Comparison of ENCODE assay signal across 25 cellular contexts in genomic region chr1:78091886-78092285, GRCh38. TPM values are rescaled to one million over a fixed set of nuclear protein-coding genes. Genes with fewer than 3 reads are reported as not detected.
"Had no signal": no experiment of that assay in that cellular context is flagged by ENCODE, and none has a peak within 500 bp of the region (broad histone marks: within the 10 kb centered on the region; RNA-seq: fewer than 3 reads in every experiment).

No MANE protein-coding gene starts in this region.

- DNase-seq: hippocampal formation; immature natural killer cell; left ventricle myocardium inferior; midbrain; mucosa of descending colon; naive thymus-derived CD4-positive, alpha-beta T cell; pancreas; posterior cingulate gyrus; retina; stimulated activated CD4-positive, alpha-beta T cell treated with anti-CD3 and anti-CD28 coated beads, Interleukin-12 subunit alpha, Interleukin-12 subunit beta, amount 100 ng/mL, for 4 hours; stimulated activated CD4-positive, alpha-beta T cell treated with anti-CD3 and anti-CD28 coated beads, Interleukin-15, amount 100 ng/mL, for 24 hours; stimulated activated CD4-positive, alpha-beta T cell treated with anti-CD3 and anti-CD28 coated beads, Interleukin-2, amount 100 ng/mL, for 24 hours; stimulated activated CD4-positive, alpha-beta T cell treated with anti-CD3 and anti-CD28 coated beads, Interleukin-4, amount 100 ng/mL, for 1 hour; stimulated activated naive CD4-positive, alpha-beta T cell; tibial artery; upper lobe of right lung had no signal

- H3K36me3 ChIP-seq: pancreas, prostate gland, suprapubic skin, thoracic aorta, tibial artery, upper lobe of right lung had no signal

- H3K27ac ChIP-seq: left ventricle myocardium inferior, pancreas, prostate gland, skin epidermis, suprapubic skin, thoracic aorta, tibial artery, upper lobe of right lung had no signal

- H3K9me3 ChIP-seq: mucosa of descending colon, pancreas, prostate gland, suprapubic skin had no signal

- H3K4me1 Mint-ChIP-seq: immature natural killer cell; naive thymus-derived CD4-positive, alpha-beta T cell had no signal

- H3K4me3 Mint-ChIP-seq: immature natural killer cell; naive thymus-derived CD4-positive, alpha-beta T cell; natural killer cell treated with Interleukin-12 subunit alpha and Interleukin-12 subunit beta and Interleukin-15 and Interleukin-18, amount 100 ng/mL, for 72 hours; stimulated activated naive CD8-positive, alpha-beta T cell treated with anti-CD3 and anti-CD28 coated beads, Interleukin-15, Interleukin-2, amounts not matched to agents 100 ng/mL and 50 ng/mL, for 24 hours had no signal

- H3K4me1 ChIP-seq: pancreas, prostate gland, suprapubic skin, upper lobe of right lung had no signal

- ATAC-seq: mucosa of descending colon; naive thymus-derived CD4-positive, alpha-beta T cell; natural killer cell treated with Interleukin-12 subunit alpha and Interleukin-12 subunit beta and Interleukin-15 and Interleukin-18, amount 100 ng/mL, for 72 hours; pancreas; right cardiac atrium; sciatic nerve; upper lobe of right lung had no signal

- H3K27me3 ChIP-seq: pancreas, suprapubic skin, tibial artery, upper lobe of right lung had no signal

- H3K27me3 Mint-ChIP-seq: stimulated activated naive CD8-positive, alpha-beta T cell treated with anti-CD3 and anti-CD28 coated beads, Interleukin-15, Interleukin-2, amounts not matched to agents 100 ng/mL and 50 ng/mL, for 24 hours had no signal

- H3K27ac Mint-ChIP-seq: immature natural killer cell; naive thymus-derived CD4-positive, alpha-beta T cell; natural killer cell treated with Interleukin-12 subunit alpha and Interleukin-12 subunit beta and Interleukin-15 and Interleukin-18, amount 100 ng/mL, for 72 hours; stimulated activated naive CD8-positive, alpha-beta T cell treated with anti-CD3 and anti-CD28 coated beads, Interleukin-15, Interleukin-2, amounts not matched to agents 100 ng/mL and 50 ng/mL, for 24 hours had no signal

- H3K4me3 ChIP-seq: left ventricle myocardium inferior, lung, mucosa of descending colon, pancreas, prostate gland, skin epidermis, suprapubic skin, thoracic aorta, tibial artery, upper lobe of right lung had no signal

RNA-seq across cellular contexts. Expression of gene GIPC2, which starts 46.1 kb away (rescaled TPM):
- total RNA-seq: natural killer cell treated with Interleukin-12 subunit alpha and Interleukin-12 subunit beta and Interleukin-15 and Interleukin-18, amount 100 ng/mL, for 72 hours had no signal
